Comparison of ENCODE assay signal across 24 cellular contexts in genomic region chr1:93221913-93222312, GRCh38. TPM values are rescaled to one million over a fixed set of nuclear protein-coding genes. Genes with fewer than 3 reads are reported as not detected.
DNase-seq lines count a peak whose midpoint lies in the region; ATAC-seq and TF ChIP-seq lines count a peak whose summit lies in the region.
"Had no signal": no experiment of that assay in that cellular context is flagged by ENCODE, and none has a peak within 500 bp of the region (broad histone marks: within the 10 kb centered on the region; RNA-seq: fewer than 3 reads in every experiment).

No MANE protein-coding gene starts in this region.

- H3K36me3 ChIP-seq in WERI-Rb-1, result peaks cover 24% of the 10 kb centered on the region
- H3K36me3 ChIP-seq: brain microvascular endothelial cell had no signal

- no peak for TF ChIP-seq CTCF in AG10803 (conservative IDR thresholded peaks at IDR 0.05; ENCODE audit: low read length)
- no peak for TF ChIP-seq CTCF in WERI-Rb-1 (IDR thresholded peaks at IDR 0.05; ENCODE audit: low read depth, low read length)
- no peak for TF ChIP-seq CTCF in HFFc6 (IDR thresholded peaks at IDR 0.05)

- in situ Hi-C loops in KBM-7 (cut with MboI; ENCODE audit: low pct_unique_long_range_greater_than_20kb, low sequenced_read_pairs), result no loop called here

- peaks cover 5% of the 10 kb centered on the region; the same call in 1 of the 2 replicates for H3K4me1 Mint-ChIP-seq in HFFc6 (ENCODE audit: low read depth)
- H3K4me1 Mint-ChIP-seq: GM23338, nephron progenitor cell had no signal

- no peak overlapping the region for H3K27ac Mint-ChIP-seq in HFFc6
- H3K27ac Mint-ChIP-seq: activated naive CD8-positive, alpha-beta T cell treated with anti-CD3 and anti-CD28 coated beads, Interleukin-2, amount 10 ng/mL, durations not matched to agents 7 days and 5 days; GM23338; nephron progenitor cell had no signal

- no peaks in the 10 kb centered on the region for H3K9me3 ChIP-seq in WERI-Rb-1 (ENCODE audit: severe bottlenecking)
- H3K9me3 ChIP-seq: mucosa of descending colon, stomach had no signal

- peaks cover 42% of the 10 kb centered on the region for H3K36me3 Mint-ChIP-seq in HFFc6 (ENCODE audit: low read depth)

- no peak overlapping the region for H3K4me3 Mint-ChIP-seq in HFFc6
- H3K4me3 Mint-ChIP-seq: activated naive CD8-positive, alpha-beta T cell treated with anti-CD3 and anti-CD28 coated beads, Interleukin-2, amount 10 ng/mL, durations not matched to agents 7 days and 5 days; GM23338; nephron progenitor cell had no signal

- H3K27me3 Mint-ChIP-seq in HFFc6 (ENCODE audit: insufficient read depth), result no peaks in the 10 kb centered on the region; the same call in 1 of the 2 replicates
- H3K27me3 Mint-ChIP-seq: activated naive CD8-positive, alpha-beta T cell treated with anti-CD3 and anti-CD28 coated beads, Interleukin-2, amount 10 ng/mL, durations not matched to agents 7 days and 5 days had no signal

- DNase-seq in AG10803 (ENCODE audit: low read depth) (peak; percentile 7), KBM-7 (peak; percentile 15), WERI-Rb-1 (peak; percentile 29), fibroblast of peridontal ligament (ENCODE audit: extremely low read depth) (peak; percentile 17), HFFc6 (no peak), DMS53 treated with DMSO at 0.1 percent for 48 hours (lab: John Stamatoyannopoulos, UW; ENCODE audit: unreplicated experiment) (no peak)
- DNase-seq in stimulated activated naive CD4-positive, alpha-beta T cell treated with Interleukin-2 at 50 U/mL for 16 hours (lab: John Stamatoyannopoulos, UW), result no peak
- DNase-seq: ACHN; activated CD4-positive, alpha-beta T cell treated with anti-CD3 and anti-CD28 coated beads, Interleukin-2, amount 50 U/mL, for 48 hours; activated naive CD8-positive, alpha-beta T cell treated with anti-CD3 and anti-CD28 coated beads, Interleukin-2, amount 10 ng/mL, durations not matched to agents 7 days and 5 days; brain microvascular endothelial cell; cortex of kidney; heart right ventricle; mucosa of descending colon; NCI-H2081 treated with DMSO at 0.1 percent for 48 hours; NCI-H510A; nephron progenitor cell; NK-92 treated with Interleukin-12 subunit alpha and Interleukin-12 subunit beta, amount 100 ng/mL, for 24 hours; stomach had no signal

- H3K27me3 ChIP-seq in WERI-Rb-1 (ENCODE audit: insufficient read depth, low read depth, severe bottlenecking), result no peaks in the 10 kb centered on the region
- H3K27me3 ChIP-seq: BLaER1 treated with 17β-estradiol and CSF1 and Interleukin-3, amounts not matched to agents 10 nM and 100 nM; brain microvascular endothelial cell; heart right ventricle; stomach had no signal

- no peak for ATAC-seq in GM21526 (IDR thresholded peaks at IDR 0.05; ENCODE audit: low FRiP score, unreplicated experiment)
- ATAC-seq: GM23338, heart right ventricle, mucosa of descending colon, sciatic nerve had no signal

- H3K4me3 ChIP-seq in AG10803 (ENCODE audit: low read length) (no peak overlapping the region), WERI-Rb-1 (ENCODE audit: low read depth, low read length) (no peak overlapping the region)
- H3K4me3 ChIP-seq: BLaER1 treated with 17β-estradiol and CSF1 and Interleukin-3, amounts not matched to agents 10 nM and 100 nM; GM23338; heart right ventricle; mucosa of descending colon; stomach had no signal

- H3K27ac ChIP-seq in WERI-Rb-1, result no peak overlapping the region
- H3K27ac ChIP-seq: BLaER1 treated with 17β-estradiol and CSF1 and Interleukin-3, amounts not matched to agents 10 nM and 100 nM; brain microvascular endothelial cell; heart right ventricle; parathyroid adenoma; stomach had no signal

- H3K9me3 Mint-ChIP-seq in HFFc6, result no peaks in the 10 kb centered on the region
- H3K9me3 Mint-ChIP-seq: GM23338, nephron progenitor cell had no signal

RNA-seq across cellular contexts. Expression of gene CCDC18, which starts 41.4 kb away (rescaled TPM):
- 10 to 100 TPM in 5 of 6 experiments, 1 to 10 TPM in 1; 6.2 to 13.7 (median 12.9) TPM for total RNA-seq in HFFc6 (2021; fragmentation: NEBNext Ultra II Directional; extraction: Animal tissue kit (Norgen Biotek cat#: 25700))

RNA-seq across cellular contexts. Expression of gene TMED5, which starts 41.7 kb away (rescaled TPM):
- 10 to 100 TPM; 50.2 to 59.4 (median 54.9) TPM for total RNA-seq in HFFc6 (2021; fragmentation: NEBNext Ultra II Directional; extraction: Animal tissue kit (Norgen Biotek cat#: 25700))

Comparison
In these comparisons a context has a peak if more than half of its experiments do, and no peak if none do; other contexts are left out.
1. DNase-seq: peak in AG10803 (single experiment), KBM-7 (single experiment), WERI-Rb-1 (single experiment) and fibroblast of peridontal ligament (single experiment); none in stimulated activated naive CD4-positive, alpha-beta T cell treated with Interleukin-2 at 50 U/mL for 16 hours (single experiment), HFFc6 (single experiment) and DMS53 treated with DMSO at 0.1 percent for 48 hours (single experiment).